17 cellular contexts compared by ENCODE assay signal in genomic region chr7:87001214-87001613, GRCh38. TPM values are rescaled to one million over a fixed set of nuclear protein-coding genes. Genes with fewer than 3 reads are reported as not detected.
A peak's percentile ranks its signal among the peaks of the same experiment; 100 is the strongest.
DNase-seq lines count a peak whose midpoint lies in the region; ATAC-seq and TF ChIP-seq lines count a peak whose summit lies in the region.
"Had no signal": no experiment of that assay in that cellular context is flagged by ENCODE, and none has a peak within 500 bp of the region (broad histone marks: within the 10 kb centered on the region; RNA-seq: fewer than 3 reads in every experiment).

No MANE protein-coding gene starts in this region.

- H3K36me3 ChIP-seq in left ventricle myocardium inferior: no peaks in the 10 kb centered on the region
- H3K36me3 ChIP-seq: upper lobe of right lung had no signal

- H3K4me3 ChIP-seq in right cardiac atrium (ENCODE audit: low read length) (no peak overlapping the region), left ventricle myocardium inferior (no peak overlapping the region)
- H3K4me3 ChIP-seq: A549, upper lobe of right lung had no signal

- DNase-seq in right cardiac atrium (no peak), left ventricle myocardium inferior (no peak), astrocyte of the hippocampus (ENCODE audit: low read depth, low spot score) (peak; percentile 87), iris pigment epithelial cell (ENCODE audit: low read depth) (peak; percentile 12), HK-2 (ENCODE audit: unreplicated experiment) (no peak)
- no peak for DNase-seq in effector memory CD8-positive, alpha-beta T cell
- no peak for DNase-seq in stimulated activated CD4-positive, alpha-beta T cell treated with anti-CD3 and anti-CD28 coated beads, Interleukin-2, amount 100 ng/mL, for 24 hours
- DNase-seq: activated CD4-positive, CD25-positive, alpha-beta regulatory T cell treated with anti-CD3 and anti-CD28 coated beads, Interleukin-2, amount 50 U/mL, for 72 hours; activated CD8-positive, alpha-beta memory T cell treated with anti-CD3 and anti-CD28 coated beads, Interleukin-2, amount 50 U/mL, for 48 hours; HCEC 1CT; KG1; NCI-H187; upper lobe of right lung had no signal

- H3K9me3 Mint-ChIP-seq in effector memory CD8-positive, alpha-beta T cell: no peaks in the 10 kb centered on the region
- H3K9me3 Mint-ChIP-seq: activated naive CD4-positive, alpha-beta T cell treated with anti-CD3 and anti-CD28 coated beads, Interleukin-2, amount 50 U/mL, for 72 hours; natural killer cell treated with Interleukin-12 subunit alpha and Interleukin-12 subunit beta and Interleukin-15 and Interleukin-18, amount 100 ng/mL, for 72 hours had no signal

- intact Hi-C loops in right cardiac atrium (cut with DNase I): no loop called here
- intact Hi-C loops in left ventricle myocardium inferior (cut with micrococcal nuclease): no loop called here

- H3K36me3 Mint-ChIP-seq in effector memory CD8-positive, alpha-beta T cell (ENCODE audit: insufficient read depth): no peaks in the 10 kb centered on the region
- H3K36me3 Mint-ChIP-seq: activated naive CD4-positive, alpha-beta T cell treated with anti-CD3 and anti-CD28 coated beads, Interleukin-2, amount 50 U/mL, for 72 hours; natural killer cell treated with Interleukin-12 subunit alpha and Interleukin-12 subunit beta and Interleukin-15 and Interleukin-18, amount 100 ng/mL, for 72 hours had no signal

- H3K4me1 ChIP-seq in right cardiac atrium (ENCODE audit: control insufficient read depth, insufficient read depth, low read length) (peaks cover 16% of the 10 kb centered on the region), left ventricle myocardium inferior (peaks cover 39% of the 10 kb centered on the region)
- H3K4me1 ChIP-seq: A549 had no signal

- WGBS in right cardiac atrium: 49% methylated on average over 2 of the region's 2 CpGs

- no peak overlapping the region for H3K27ac Mint-ChIP-seq in effector memory CD8-positive, alpha-beta T cell
- H3K27ac Mint-ChIP-seq: activated naive CD4-positive, alpha-beta T cell treated with anti-CD3 and anti-CD28 coated beads, Interleukin-2, amount 50 U/mL, for 72 hours; natural killer cell treated with Interleukin-12 subunit alpha and Interleukin-12 subunit beta and Interleukin-15 and Interleukin-18, amount 100 ng/mL, for 72 hours had no signal

- TF ChIP-seq CTCF in left ventricle myocardium inferior (IDR thresholded peaks at IDR 0.05; ENCODE audit: borderline replicate concordance): no peak

- H3K27me3 Mint-ChIP-seq in effector memory CD8-positive, alpha-beta T cell: peaks cover 0 to 2% of the 10 kb centered on the region in 2 donors

- H3K9me3 ChIP-seq in right cardiac atrium (ENCODE audit: control insufficient read depth, low read length): no peaks in the 10 kb centered on the region
- no peaks in the 10 kb centered on the region for H3K9me3 ChIP-seq in left ventricle myocardium inferior (replicated peaks)
- H3K9me3 ChIP-seq: A549, upper lobe of right lung had no signal

- H3K27me3 ChIP-seq in right cardiac atrium (ENCODE audit: control insufficient read depth, insufficient read depth): no peaks in the 10 kb centered on the region
- H3K27me3 ChIP-seq in left ventricle myocardium inferior (ENCODE audit: low read depth): no peaks in the 10 kb centered on the region
- H3K27me3 ChIP-seq: upper lobe of right lung had no signal

- ATAC-seq in right cardiac atrium (peak in 1 of 2 donors; percentile 36), HG03571 (IDR thresholded peaks at IDR 0.05; ENCODE audit: unreplicated experiment) (no peak)
- ATAC-seq in effector memory CD8-positive, alpha-beta T cell (replicated peaks): no peak
- ATAC-seq: A549; activated naive CD4-positive, alpha-beta T cell treated with anti-CD3 and anti-CD28 coated beads, Interleukin-2, amount 50 U/mL, for 72 hours; natural killer cell treated with Interleukin-12 subunit alpha and Interleukin-12 subunit beta and Interleukin-15 and Interleukin-18, amount 100 ng/mL, for 72 hours; upper lobe of right lung had no signal

- H3K4me3 Mint-ChIP-seq in effector memory CD8-positive, alpha-beta T cell: no peak overlapping the region
- H3K4me3 Mint-ChIP-seq: natural killer cell treated with Interleukin-12 subunit alpha and Interleukin-12 subunit beta and Interleukin-15 and Interleukin-18, amount 100 ng/mL, for 72 hours had no signal

- H3K27ac ChIP-seq in right cardiac atrium (ENCODE audit: low read length) (peak overlapping the region; percentile 53), left ventricle myocardium inferior (replicated peaks) (no peak overlapping the region)
- H3K27ac ChIP-seq: A549, upper lobe of right lung had no signal

- H3K4me1 Mint-ChIP-seq in effector memory CD8-positive, alpha-beta T cell (ENCODE audit: low read depth in 2 of 2): peaks cover 7 to 14% of the 10 kb centered on the region in 2 donors

RNA-seq across cellular contexts. Expression of gene ELAPOR2, which starts 58.2 kb away (rescaled TPM):
- total RNA-seq in right cardiac atrium (10 to 100 TPM; 10.7 to 14.0 (median 12.6) TPM), left ventricle myocardium inferior (3.9 TPM)
- 5.3 TPM for polyA plus RNA-seq in right cardiac atrium

Comparison
In these comparisons a context has a peak if more than half of its experiments do, and no peak if none do; other contexts are left out.
1. DNase-seq: peak in astrocyte of the hippocampus (single experiment) and iris pigment epithelial cell (single experiment); none in right cardiac atrium (0 of 3), left ventricle myocardium inferior (single experiment), effector memory CD8-positive, alpha-beta T cell (0 of 3), stimulated activated CD4-positive, alpha-beta T cell treated with anti-CD3 and anti-CD28 coated beads, Interleukin-2, amount 100 ng/mL, for 24 hours (0 of 2) and HK-2 (single experiment).